ENCODE assay signal across 8 cellular contexts in genomic region chr1:66933887-66934700, GRCh38. TPM values are rescaled to one million over a fixed set of nuclear protein-coding genes. Genes with fewer than 3 reads are reported as not detected.
DNase-seq lines count a peak whose midpoint lies in the region; ATAC-seq and TF ChIP-seq lines count a peak whose summit lies in the region.

No MANE protein-coding gene starts in this region.

- H3K36me3 Mint-ChIP-seq in activated CD4-positive, alpha-beta T cell treated with anti-CD3 and anti-CD28 coated beads, Interleukin-2, amount 10 ng/mL, durations not matched to agents 7 days and 5 days (ENCODE audit: low read depth), result peaks cover 14% of the 10 kb centered on the region

- peak overlapping the region; percentile 82 for H3K4me3 ChIP-seq in SK-N-MC
- peak overlapping the region in 3 of 4 donors; percentile 3 to 29 (median 28) for H3K4me3 ChIP-seq in esophagus muscularis mucosa
- peak overlapping the region in 4 of 5 donors; percentile 21 to 51 (median 31) for H3K4me3 ChIP-seq in subcutaneous abdominal adipose tissue (ENCODE audit: low read depth in 1 of 5, low read length in 5 of 5)

- H3K4me1 ChIP-seq in esophagus muscularis mucosa (peaks cover 32 to 81% (median 74%) of the 10 kb centered on the region in 4 donors), subcutaneous abdominal adipose tissue (ENCODE audit: control insufficient read depth in 5 of 5, insufficient read depth in 5 of 5, low read length in 5 of 5) (peaks cover 3 to 45% (median 33%) of the 10 kb centered on the region in 5 donors)

- H3K27ac ChIP-seq in SK-N-MC (0 out of 2 replicates have a peak overlapping the region, but pooled peaks have one; percentile 42), esophagus muscularis mucosa (replicated peaks in 1 of 4) (peak overlapping the region in 3 of 4 donors; percentile 6 to 38 (median 7)), subcutaneous abdominal adipose tissue (ENCODE audit: low read depth, low read length) (peak overlapping the region; percentile 13)

- no peak for DNase-seq in activated CD4-positive, alpha-beta T cell treated with anti-CD3 and anti-CD28 coated beads, Interleukin-2, amount 10 ng/mL, durations not matched to agents 7 days and 5 days
- DNase-seq in activated CD4-positive, alpha-beta T cell treated with anti-CD3 and anti-CD28 coated beads for 4 hours, result no peak
- DNase-seq in SK-N-MC (ENCODE audit: low read depth, low spot score), result no peak
- no peak for DNase-seq in esophagus muscularis mucosa (ENCODE audit: extremely low spot score)
- DNase-seq in cerebellar cortex (ENCODE audit: low spot score), result no peak

- H3K27me3 ChIP-seq in esophagus muscularis mucosa (no peaks in the 10 kb centered on the region), subcutaneous abdominal adipose tissue (ENCODE audit: control insufficient read depth in 5 of 5, insufficient read depth in 4 of 5, low read length in 5 of 5) (no peaks in the 10 kb centered on the region)

- H3K9ac ChIP-seq in SK-N-MC (ENCODE audit: insufficient read length) (peak overlapping the region; percentile 61), subcutaneous abdominal adipose tissue (ENCODE audit: low read length in 5 of 5) (peak overlapping the region in 3 of 5 donors; percentile 30 to 45 (median 40))

- H3K9me3 ChIP-seq in SK-N-MC (ENCODE audit: low read depth, low read length) (no peaks in the 10 kb centered on the region), esophagus muscularis mucosa (no peaks in the 10 kb centered on the region), subcutaneous abdominal adipose tissue (ENCODE audit: control insufficient read depth in 5 of 5, low read length in 5 of 5) (no peaks in the 10 kb centered on the region)

- CTCF ChIA-PET in activated CD4-positive, alpha-beta T cell treated with anti-CD3 and anti-CD28 coated beads, Interleukin-2, amount 10 ng/mL, durations not matched to agents 7 days and 5 days (lab: Charles Lee), result no interaction called here

- H3K9me3 Mint-ChIP-seq in activated CD4-positive, alpha-beta T cell treated with anti-CD3 and anti-CD28 coated beads, Interleukin-2, amount 10 ng/mL, durations not matched to agents 7 days and 5 days, result no peaks in the 10 kb centered on the region

- 73% methylated on average over 7 of the region's 7 CpGs for WGBS in esophagus muscularis mucosa

- H3K36me3 ChIP-seq in SK-N-MC (ENCODE audit: insufficient read depth, low read length) (peaks cover 2% of the 10 kb centered on the region; the same call in 1 of the 2 replicates), esophagus muscularis mucosa (no peaks in the 10 kb centered on the region), subcutaneous abdominal adipose tissue (ENCODE audit: control insufficient read depth in 5 of 5, insufficient read depth in 5 of 5, low read length in 5 of 5) (no peaks in the 10 kb centered on the region)

- TF ChIP-seq POLR2A in esophagus muscularis mucosa (IDR thresholded peaks at IDR 0.05; ENCODE audit: low read depth), result no peak

- TF ChIP-seq CTCF in esophagus muscularis mucosa (IDR thresholded peaks at IDR 0.05), result no peak

- ATAC-seq in GM19035 (IDR thresholded peaks at IDR 0.05; ENCODE audit: unreplicated experiment) (no peak), HG03095 (IDR thresholded peaks at IDR 0.05; ENCODE audit: unreplicated experiment) (no peak)

- intact Hi-C loops in esophagus muscularis mucosa (cut with DNase I), result loop anchor here (5.0 to 10.0 kb wide), 2 partner anchors 51 to 118 kb away; partner anchors contain the start of gene SLC35D1

- H3K27ac Mint-ChIP-seq in activated CD4-positive, alpha-beta T cell treated with anti-CD3 and anti-CD28 coated beads, Interleukin-2, amount 10 ng/mL, durations not matched to agents 7 days and 5 days, result peak overlapping the region; percentile 90

- no peak for TF ChIP-seq EP300 in esophagus muscularis mucosa (IDR thresholded peaks at IDR 0.05)

- peak overlapping the region; percentile 83 for H3K4me3 Mint-ChIP-seq in activated CD4-positive, alpha-beta T cell treated with anti-CD3 and anti-CD28 coated beads, Interleukin-2, amount 10 ng/mL, durations not matched to agents 7 days and 5 days

- peaks cover 63% of the 10 kb centered on the region for H3K4me1 Mint-ChIP-seq in activated CD4-positive, alpha-beta T cell treated with anti-CD3 and anti-CD28 coated beads, Interleukin-2, amount 10 ng/mL, durations not matched to agents 7 days and 5 days

- POLR2A ChIA-PET in activated CD4-positive, alpha-beta T cell treated with anti-CD3 and anti-CD28 coated beads, Interleukin-2, amount 10 ng/mL, durations not matched to agents 7 days and 5 days (lab: Charles Lee), result interaction anchor here (0.6 kb wide), 1 partner anchor 370 kb away, joined by 3 read pairs; no protein-coding TSS in a partner anchor

- no peaks in the 10 kb centered on the region for H3K27me3 Mint-ChIP-seq in activated CD4-positive, alpha-beta T cell treated with anti-CD3 and anti-CD28 coated beads, Interleukin-2, amount 10 ng/mL, durations not matched to agents 7 days and 5 days

RNA-seq across cellular contexts. Expression of gene MIER1, which starts 9.3 kb away (rescaled TPM):
- total RNA-seq in activated CD4-positive, alpha-beta T cell treated with anti-CD3 and anti-CD28 coated beads, Interleukin-2, amount 10 ng/mL, durations not matched to agents 7 days and 5 days, result 10 to 100 TPM; 54.2 to 56.9 TPM
- 10 to 100 TPM; 39.4 to 56.5 (median 49.2) TPM for total RNA-seq in esophagus muscularis mucosa

RNA-seq across cellular contexts. Expression of gene DNAI4, which starts 9.4 kb away (rescaled TPM):
- 1 to 10 TPM; 2.9 to 4.2 TPM for total RNA-seq in activated CD4-positive, alpha-beta T cell treated with anti-CD3 and anti-CD28 coated beads, Interleukin-2, amount 10 ng/mL, durations not matched to agents 7 days and 5 days
- 1 to 10 TPM; 4.9 to 6.2 (median 5.5) TPM for total RNA-seq in esophagus muscularis mucosa

Comparison
In these comparisons a context has a peak if more than half of its experiments do, and no peak if none do; other contexts are left out.
1. H3K4me3 ChIP-seq: peak in every context shown above with its lines; median percentile 82 in SK-N-MC; 31 in subcutaneous abdominal adipose tissue; 28 in esophagus muscularis mucosa.